Comparison of ENCODE assay signal across 8 cellular contexts in genomic region chr3:48299746-48300361, GRCh38. TPM values are rescaled to one million over a fixed set of nuclear protein-coding genes. Genes with fewer than 3 reads are reported as not detected.
DNase-seq lines count a peak whose midpoint lies in the region; ATAC-seq and TF ChIP-seq lines count a peak whose summit lies in the region.

No MANE protein-coding gene starts in this region.

- no peaks in the 10 kb centered on the region for H3K9me3 Mint-ChIP-seq in activated CD4-positive, alpha-beta T cell treated with anti-CD3 and anti-CD28 coated beads for 36 hours (ENCODE audit: low read depth)
- H3K9me3 Mint-ChIP-seq in stimulated activated effector memory CD8-positive, alpha-beta T cell treated with anti-CD3 and anti-CD28 coated beads, Interleukin-12 subunit alpha, Interleukin-12 subunit beta, amount 100 ng/mL, for 72 hours, result no peaks in the 10 kb centered on the region

- DNase-seq in activated CD4-positive, alpha-beta T cell treated with anti-CD3 and anti-CD28 coated beads for 36 hours, result no peak
- no peak for DNase-seq in activated CD4-positive, alpha-beta T cell treated with anti-CD3 and anti-CD28 coated beads, Interleukin-2, amount 50 U/mL, for 1 hour
- DNase-seq in T-helper 17 cell (no peak), fibroblast of pulmonary artery (ENCODE audit: low read depth) (no peak)
- DNase-seq in stimulated activated effector memory CD8-positive, alpha-beta T cell treated with anti-CD3 and anti-CD28 coated beads, Interleukin-12 subunit alpha, Interleukin-12 subunit beta, amount 100 ng/mL, for 72 hours (ENCODE audit: low spot score in 2 of 2), result no peak

- H3K27ac Mint-ChIP-seq in activated CD4-positive, alpha-beta T cell treated with anti-CD3 and anti-CD28 coated beads for 36 hours, result peak overlapping the region; percentile 98
- peak overlapping the region; percentile 94 for H3K27ac Mint-ChIP-seq in T-helper 17 cell
- H3K27ac Mint-ChIP-seq in stimulated activated effector memory CD8-positive, alpha-beta T cell treated with anti-CD3 and anti-CD28 coated beads, Interleukin-12 subunit alpha, Interleukin-12 subunit beta, amount 100 ng/mL, for 72 hours, result peak overlapping the region; percentile 98

- CTCF ChIA-PET in activated CD4-positive, alpha-beta T cell treated with anti-CD3 and anti-CD28 coated beads for 36 hours (lab: Charles Lee), result interaction anchor here (0.6 to 2.8 kb wide), 8 partner anchors 17 to 474 kb away, joined by 3 to 15 read pairs (median 4); partner anchors contain the start of gene ZNF589

- no peak for TF ChIP-seq CTCF in fibroblast of pulmonary artery (IDR thresholded peaks at IDR 0.05; ENCODE audit: low read length, missing control alignments)

- H3K4me3 ChIP-seq in fibroblast of pulmonary artery (replicated peaks; ENCODE audit: low read depth, low read length), result peak overlapping the region; percentile 86

- no peaks in the 10 kb centered on the region for H3K9me3 ChIP-seq in T-helper 17 cell (ENCODE audit: control insufficient read depth, low read length, poor library complexity, severe bottlenecking)

- intact Hi-C loops in activated CD4-positive, alpha-beta T cell treated with anti-CD3 and anti-CD28 coated beads for 36 hours (cut with DNase I, micrococcal nuclease), result loop anchor here (2.0 to 10.0 kb wide), 4 partner anchors 113 to 822 kb away; partner anchors contain the start of genes CDC25A (in 1 of the 2), PFKFB4 (in 1 of the 2), UQCRC1 (in 1 of the 2) and USP19 (in 1 of the 2)

- peaks cover 27% of the 10 kb centered on the region for H3K4me1 Mint-ChIP-seq in activated CD4-positive, alpha-beta T cell treated with anti-CD3 and anti-CD28 coated beads for 36 hours
- H3K4me1 Mint-ChIP-seq in T-helper 17 cell, result peaks cover 38% of the 10 kb centered on the region
- H3K4me1 Mint-ChIP-seq in stimulated activated effector memory CD8-positive, alpha-beta T cell treated with anti-CD3 and anti-CD28 coated beads, Interleukin-12 subunit alpha, Interleukin-12 subunit beta, amount 100 ng/mL, for 72 hours, result peaks cover 34% of the 10 kb centered on the region

- POLR2A ChIA-PET in activated CD4-positive, alpha-beta T cell treated with anti-CD3 and anti-CD28 coated beads for 36 hours (lab: Charles Lee), result interaction anchor here (0.7 to 1.1 kb wide), 6 partner anchors 30 to 257 kb away, joined by 3 read pairs; partner anchors contain the start of genes CCDC51, PFKFB4, TMA7 and ZNF589

- no peaks in the 10 kb centered on the region for H3K27me3 Mint-ChIP-seq in activated CD4-positive, alpha-beta T cell treated with anti-CD3 and anti-CD28 coated beads for 36 hours
- no peaks in the 10 kb centered on the region for H3K27me3 Mint-ChIP-seq in T-helper 17 cell

- H3K36me3 Mint-ChIP-seq in activated CD4-positive, alpha-beta T cell treated with anti-CD3 and anti-CD28 coated beads for 36 hours (ENCODE audit: low read depth), result peaks cover 46% of the 10 kb centered on the region
- peaks cover 6% of the 10 kb centered on the region for H3K36me3 Mint-ChIP-seq in T-helper 17 cell (ENCODE audit: low read depth)
- H3K36me3 Mint-ChIP-seq in stimulated activated effector memory CD8-positive, alpha-beta T cell treated with anti-CD3 and anti-CD28 coated beads, Interleukin-12 subunit alpha, Interleukin-12 subunit beta, amount 100 ng/mL, for 72 hours, result peaks cover 30% of the 10 kb centered on the region

- H3K4me3 Mint-ChIP-seq in activated CD4-positive, alpha-beta T cell treated with anti-CD3 and anti-CD28 coated beads for 36 hours, result peak overlapping the region; percentile 92
- H3K4me3 Mint-ChIP-seq in T-helper 17 cell, result peak overlapping the region; percentile 97
- peak overlapping the region; percentile 89 for H3K4me3 Mint-ChIP-seq in stimulated activated effector memory CD8-positive, alpha-beta T cell treated with anti-CD3 and anti-CD28 coated beads, Interleukin-12 subunit alpha, Interleukin-12 subunit beta, amount 100 ng/mL, for 72 hours

- ATAC-seq in activated CD4-positive, alpha-beta T cell treated with anti-CD3 and anti-CD28 coated beads for 36 hours, result no peak
- ATAC-seq in T-helper 17 cell (no peak), HG03139 (IDR thresholded peaks at IDR 0.05; ENCODE audit: unreplicated experiment) (no peak), GM21381 (IDR thresholded peaks at IDR 0.05; ENCODE audit: unreplicated experiment) (no peak), HG02763 (IDR thresholded peaks at IDR 0.05; ENCODE audit: unreplicated experiment) (no peak)
- ATAC-seq in stimulated activated effector memory CD8-positive, alpha-beta T cell treated with anti-CD3 and anti-CD28 coated beads, Interleukin-12 subunit alpha, Interleukin-12 subunit beta, amount 100 ng/mL, for 72 hours, result no peak

RNA-seq across cellular contexts. Expression of gene NME6, which starts 1.3 kb away (rescaled TPM):
- 10 to 100 TPM; 26.1 to 28.9 TPM for total RNA-seq in activated CD4-positive, alpha-beta T cell treated with anti-CD3 and anti-CD28 coated beads for 36 hours
- 10 to 100 TPM; 13.4 to 17.0 TPM for total RNA-seq in T-helper 17 cell

RNA-seq across cellular contexts. Expression of gene SPINK8, which starts 33.6 kb away (rescaled TPM):
- total RNA-seq in activated CD4-positive, alpha-beta T cell treated with anti-CD3 and anti-CD28 coated beads for 36 hours, result not detected
- not detected for total RNA-seq in T-helper 17 cell

RNA-seq across cellular contexts. Expression of gene ZNF589, which starts 59.0 kb away (rescaled TPM):
- total RNA-seq in activated CD4-positive, alpha-beta T cell treated with anti-CD3 and anti-CD28 coated beads for 36 hours, result 10 to 100 TPM; 28.6 to 29.6 TPM
- 10 to 100 TPM; 31.0 to 35.4 TPM for total RNA-seq in T-helper 17 cell
